Comparison of ENCODE assay signal across 17 cellular contexts in genomic region chr20:49672109-49672681, GRCh38. TPM values are rescaled to one million over a fixed set of nuclear protein-coding genes. Genes with fewer than 3 reads are reported as not detected.
A peak's percentile ranks its signal among the peaks of the same experiment; 100 is the strongest.
DNase-seq lines count a peak whose midpoint lies in the region; ATAC-seq, FAIRE-seq and TF ChIP-seq lines count a peak whose summit lies in the region.
"Had no signal": no experiment of that assay in that cellular context is flagged by ENCODE, and none has a peak within 500 bp of the region (broad histone marks: within the 10 kb centered on the region; RNA-seq: fewer than 3 reads in every experiment).

No MANE protein-coding gene starts in this region.

- peaks cover 35 to 76% (median 60%) of the 10 kb centered on the region in 4 donors for H3K4me1 Mint-ChIP-seq in CD4-positive, CD25-positive, alpha-beta regulatory T cell

- WGBS in ovary, 3 donors = 30 to 49% (median 45%) methylated on average over 2 of the region's 2 CpGs
- 46 to 52% methylated on average over 2 of the region's 2 CpGs for WGBS in testis, 2 donors

- H3K27ac Mint-ChIP-seq in CD4-positive, CD25-positive, alpha-beta regulatory T cell = peak overlapping the region in 2 of 3 donors; percentile 31 to 57
- H3K27ac Mint-ChIP-seq: activated naive CD4-positive, alpha-beta T cell treated with anti-CD3 and anti-CD28 coated beads, Interleukin-2, amount 10 ng/mL, durations not matched to agents 7 days and 5 days had no signal

- TF ChIP-seq EP300 in ovary (IDR thresholded peaks at IDR 0.05) = no peak

- no peak for DNase-seq in CD4-positive, CD25-positive, alpha-beta regulatory T cell
- DNase-seq in GM19239 (ENCODE audit: insufficient read length, low spot score) (no peak), Panc1 (ENCODE audit: low read depth, low spot score) (no peak), kidney (no peak), ascending aorta (ENCODE audit: low spot score in 2 of 2) (no peak), ovary (no peak), testis (no peak)
- DNase-seq: activated CD4-positive, CD25-positive, alpha-beta regulatory T cell; activated naive CD4-positive, alpha-beta T cell treated with anti-CD3 and anti-CD28 coated beads, Interleukin-2, amount 10 ng/mL, durations not matched to agents 7 days and 5 days; body of pancreas; GF-D8; IMR-90; NCI-H1048; stomach had no signal

- H3K36me3 Mint-ChIP-seq in CD4-positive, CD25-positive, alpha-beta regulatory T cell = no peaks in the 10 kb centered on the region
- H3K36me3 Mint-ChIP-seq: activated naive CD4-positive, alpha-beta T cell treated with anti-CD3 and anti-CD28 coated beads, Interleukin-2, amount 10 ng/mL, durations not matched to agents 7 days and 5 days had no signal

- intact Hi-C loops in Panc1 (cut with micrococcal nuclease; ENCODE audit: unreplicated experiment) = no loop called here
- intact Hi-C loops in kidney (cut with DNase I) = no loop called here
- intact Hi-C loops in ascending aorta (cut with DNase I) = no loop called here
- intact Hi-C loops in ovary (cut with DNase I) = no loop called here
- intact Hi-C loops in testis (cut with DNase I; ENCODE audit: low total_unique reads) = no loop called here

- no peaks in the 10 kb centered on the region for H3K9me3 ChIP-seq in CD4-positive, CD25-positive, alpha-beta regulatory T cell (ENCODE audit: control insufficient read depth in 2 of 2, low read length in 2 of 2)
- H3K9me3 ChIP-seq in Panc1 (ENCODE audit: control insufficient read depth, insufficient read depth, low read depth, low read length) (no peaks in the 10 kb centered on the region), kidney (ENCODE audit: control insufficient read depth in 1 of 2, low read length in 2 of 2) (no peaks in the 10 kb centered on the region), ascending aorta (no peaks in the 10 kb centered on the region), ovary (no peaks in the 10 kb centered on the region), testis (no peaks in the 10 kb centered on the region)
- H3K9me3 ChIP-seq: body of pancreas, stomach had no signal

- FAIRE-seq in GM19239 (lab: Jason Lieb, UNC) (peak; percentile 47), kidney (lab: Jason Lieb, UNC) (no peak)
- FAIRE-seq: urothelium cell line had no signal

- TF ChIP-seq CTCF in Panc1 (IDR thresholded peaks at IDR 0.05) (no peak), kidney (IDR thresholded peaks at IDR 0.05; ENCODE audit: borderline replicate concordance, extremely low read depth, insufficient read depth) (no peak), ascending aorta (IDR thresholded peaks at IDR 0.05) (no peak), ovary (IDR thresholded peaks at IDR 0.05) (no peak), testis (IDR thresholded peaks at IDR 0.05) (no peak)

- no peaks in the 10 kb centered on the region for H3K9me3 Mint-ChIP-seq in CD4-positive, CD25-positive, alpha-beta regulatory T cell
- H3K9me3 Mint-ChIP-seq: activated naive CD4-positive, alpha-beta T cell treated with anti-CD3 and anti-CD28 coated beads, Interleukin-2, amount 10 ng/mL, durations not matched to agents 7 days and 5 days had no signal

- CTCF ChIA-PET in Panc1 (lab: Charles Lee) = interaction anchor here (0.8 kb wide), 1 partner anchor 242 kb away, joined by 3 read pairs; no protein-coding TSS in a partner anchor

- TF ChIP-seq POLR2A in ovary (IDR thresholded peaks at IDR 0.05) (no peak), testis (IDR thresholded peaks at IDR 0.05) (no peak)

- POLR2A ChIA-PET in Panc1 (lab: Charles Lee) = no interaction called here

- H3K27ac ChIP-seq in CD4-positive, CD25-positive, alpha-beta regulatory T cell (ENCODE audit: insufficient read depth, low read length, poor library complexity, severe bottlenecking) = no peak overlapping the region
- H3K27ac ChIP-seq in Panc1 (ENCODE audit: low read length) = peak overlapping the region; percentile 5; the same call in 1 of the 2 replicates
- peak overlapping the region; percentile 38 to 49 for H3K27ac ChIP-seq in kidney (ENCODE audit: low read depth in 2 of 2, low read length in 2 of 2)
- H3K27ac ChIP-seq in ascending aorta = no peak overlapping the region
- no peak overlapping the region for H3K27ac ChIP-seq in ovary
- H3K27ac ChIP-seq in testis = no peak overlapping the region
- H3K27ac ChIP-seq: parathyroid adenoma had no signal

- ATAC-seq in CD4-positive, CD25-positive, alpha-beta regulatory T cell (ENCODE audit: low read depth in 2 of 2) = no peak
- ATAC-seq in Panc1 (no peak), HG03175 (IDR thresholded peaks at IDR 0.05; ENCODE audit: unreplicated experiment) (no peak)
- ATAC-seq: body of pancreas had no signal

- H3K4me3 ChIP-seq in CD4-positive, CD25-positive, alpha-beta regulatory T cell (ENCODE audit: low read depth, low read length) = no peak overlapping the region
- H3K4me3 ChIP-seq in Panc1 (ENCODE audit: low read depth in 2 of 2, low read length in 2 of 2) (no peak overlapping the region), kidney (ENCODE audit: low read length in 2 of 2) (no peak overlapping the region), ascending aorta (no peak overlapping the region), ovary (no peak overlapping the region), testis (no peak overlapping the region)
- H3K4me3 ChIP-seq: body of pancreas, stomach had no signal

- H3K36me3 ChIP-seq in CD4-positive, CD25-positive, alpha-beta regulatory T cell (ENCODE audit: control insufficient read depth, insufficient read depth, low read length) = no peaks in the 10 kb centered on the region
- H3K36me3 ChIP-seq in Panc1 (ENCODE audit: control insufficient read depth, insufficient read depth, low read length) (no peaks in the 10 kb centered on the region), kidney (ENCODE audit: control insufficient read depth in 1 of 2, insufficient read depth in 2 of 2, low read length in 2 of 2) (no peaks in the 10 kb centered on the region), ascending aorta (no peaks in the 10 kb centered on the region), ovary (no peaks in the 10 kb centered on the region), testis (ENCODE audit: low read depth, missing control alignments) (no peaks in the 10 kb centered on the region)
- H3K36me3 ChIP-seq: stomach had no signal

- no peak overlapping the region for H3K9ac ChIP-seq in kidney (ENCODE audit: low read length in 2 of 2)
- H3K9ac ChIP-seq: parathyroid adenoma had no signal

- H3K27me3 Mint-ChIP-seq in CD4-positive, CD25-positive, alpha-beta regulatory T cell = no peaks in the 10 kb centered on the region

- in situ Hi-C loops in Panc1 (cut with HindIII; ENCODE audit: low pct_unique_long_range_greater_than_20kb, low sequenced_read_pairs) = no loop called here

- peak overlapping the region in 2 of 4 donors; percentile 4 to 72 for H3K4me3 Mint-ChIP-seq in CD4-positive, CD25-positive, alpha-beta regulatory T cell
- H3K4me3 Mint-ChIP-seq: activated naive CD4-positive, alpha-beta T cell treated with anti-CD3 and anti-CD28 coated beads, Interleukin-2, amount 10 ng/mL, durations not matched to agents 7 days and 5 days had no signal

- H3K27me3 ChIP-seq in CD4-positive, CD25-positive, alpha-beta regulatory T cell (ENCODE audit: control insufficient read depth, insufficient read depth, low read length) = no peaks in the 10 kb centered on the region
- H3K27me3 ChIP-seq in Panc1 (ENCODE audit: control insufficient read depth, insufficient read depth, low read length) (no peaks in the 10 kb centered on the region), ascending aorta (no peaks in the 10 kb centered on the region), ovary (no peaks in the 10 kb centered on the region), testis (no peaks in the 10 kb centered on the region)
- H3K27me3 ChIP-seq: body of pancreas, stomach had no signal

- BruUV-seq in Panc1 (replicated peaks; lab: Mats Ljungman, UMichigan) = no TSS peak

- peaks cover 54% of the 10 kb centered on the region for H3K4me1 ChIP-seq in CD4-positive, CD25-positive, alpha-beta regulatory T cell (ENCODE audit: control insufficient read depth, insufficient read depth, low read length, poor library complexity, severe bottlenecking)
- H3K4me1 ChIP-seq in Panc1 (ENCODE audit: control insufficient read depth, insufficient read depth, low read length) (peaks cover 45% of the 10 kb centered on the region), kidney (ENCODE audit: control insufficient read depth in 1 of 2, insufficient read depth in 1 of 2, low read depth in 1 of 2, low read length in 2 of 2) (peaks cover 38 to 55% of the 10 kb centered on the region in 2 donors), ascending aorta (peaks cover 2 to 44% of the 10 kb centered on the region in 2 donors), ovary (ENCODE audit: insufficient read depth) (peaks cover 15% of the 10 kb centered on the region), testis (peaks cover 75% of the 10 kb centered on the region)

RNA-seq across cellular contexts. Expression of gene B4GALT5, which starts 41.5 kb away (rescaled TPM):
- 13.6 TPM for total RNA-seq in CD4-positive, CD25-positive, alpha-beta regulatory T cell
- 1 to 10 TPM in 2 of 4 donors, under 1 TPM in 2; 0.45 to 1.5 (median 1.00) TPM for polyA plus RNA-seq in CD4-positive, CD25-positive, alpha-beta regulatory T cell
- total RNA-seq in Panc1 (2021; ENCODE audit: unreplicated experiment) = 40.0 TPM
- 29.8 TPM for polyA plus RNA-seq in Panc1 (2012; ENCODE audit: insufficient read length)
- total RNA-seq in kidney = 73.3 TPM
- 21.4 TPM for polyA plus RNA-seq in kidney (ENCODE audit: insufficient read depth, low read depth, low replicate concordance)
- total RNA-seq in ascending aorta = 15.0 TPM
- 10 to 100 TPM; 19.0 to 53.6 (median 37.7) TPM for total RNA-seq in ovary
- polyA plus RNA-seq in ovary = 10 to 100 TPM; 22.2 to 50.9 TPM
- total RNA-seq in testis = 10 to 100 TPM; 63.4 to 69.7 TPM
- 56.9 TPM for polyA plus RNA-seq in testis (ENCODE audit: insufficient read depth, low read depth, low replicate concordance)

Comparison
In these comparisons a context has a peak if more than half of its experiments do, and no peak if none do; other contexts are left out.
1. H3K27ac ChIP-seq: peak in Panc1 (single experiment) and kidney (2 of 2); none in CD4-positive, CD25-positive, alpha-beta regulatory T cell (single experiment), ascending aorta (0 of 2), ovary (0 of 2) and testis (0 of 2).